1 cellular context compared by ENCODE assay signal in genomic region chr13:36509369-36509768, GRCh38.
TF ChIP-seq lines count a peak whose summit lies in the region.

No MANE protein-coding gene starts in this region.

TF ChIP-seq in GM23338, 12 proteins besides CTCF, POLR2A, EP300 and RAD21 (continued from another document):
- TF ChIP-seq ZNF462 (CRISPR knock-in tag; IDR thresholded peaks at IDR 0.05) (no peak), ETS1 (IDR thresholded peaks at IDR 0.05) (no peak), EZH2 (IDR thresholded peaks at IDR 0.05; ENCODE audit: low read depth, unreplicated experiment) (no peak), ZNF331 (CRISPR knock-in tag; IDR thresholded peaks at IDR 0.05; ENCODE audit: low read depth) (no peak)
TF ChIP-seq in GM23338: peak in this region for 0.
